In genomic region chr3:156738251-156738650, GRCh38 we compare ENCODE assay signal across 33 cellular contexts.
"Had no signal": no experiment of that assay in that cellular context is flagged by ENCODE, and none has a peak within 500 bp of the region (broad histone marks: within the 10 kb centered on the region; RNA-seq: fewer than 3 reads in every experiment).

No MANE protein-coding gene starts in this region.

- H3K9me3 ChIP-seq: ascending aorta, breast epithelium, gastrocnemius medialis had no signal

- H3K4me3 ChIP-seq: ascending aorta, breast epithelium, cardiac muscle cell, coronary artery, dorsolateral prefrontal cortex, gastrocnemius medialis had no signal

- H3K4me1 ChIP-seq: ascending aorta, breast epithelium, foreskin keratinocyte, gastrocnemius medialis had no signal

- H3K36me3 ChIP-seq: ascending aorta, breast epithelium, cardiac muscle cell, gastrocnemius medialis had no signal

- H3K9me3 Mint-ChIP-seq: activated CD4-positive, alpha-beta T cell treated with anti-CD3 and anti-CD28 coated beads, Interleukin-2, amount 10 ng/mL, durations not matched to agents 24 days and 14 days; activated naive CD4-positive, alpha-beta T cell treated with anti-CD3 and anti-CD28 coated beads, Interleukin-2, amount 10 ng/mL, durations not matched to agents 7 days and 5 days had no signal

- DNase-seq: activated CD4-positive, alpha-beta memory T cell treated with anti-CD3 and anti-CD28 coated beads for 36 hours; activated CD4-positive, alpha-beta T cell treated with anti-CD3 and anti-CD28 coated beads for 36 hours; activated CD4-positive, alpha-beta T cell treated with anti-CD3 and anti-CD28 coated beads, Interleukin-2, amount 10 ng/mL, durations not matched to agents 24 days and 14 days; activated CD4-positive, CD25-positive, alpha-beta regulatory T cell; activated CD4-positive, CD25-positive, alpha-beta regulatory T cell treated with anti-CD3 and anti-CD28 coated beads, Interleukin-2, amount 50 U/mL, for 72 hours; activated CD8-positive, alpha-beta memory T cell treated with anti-CD3 and anti-CD28 coated beads, Interleukin-2, amount 10 ng/mL, durations not matched to agents 7 days and 5 days; activated CD8-positive, alpha-beta memory T cell treated with anti-CD3 and anti-CD28 coated beads, Interleukin-2, amount 50 U/mL, for 4 hours; activated CD8-positive, alpha-beta T cell treated with anti-CD3 and anti-CD28 coated beads, Interleukin-2, amount 10 ng/mL, durations not matched to agents 7 days and 5 days; activated gamma-delta T cell; activated naive CD4-positive, alpha-beta T cell; activated naive CD4-positive, alpha-beta T cell treated with anti-CD3 and anti-CD28 coated beads, Interleukin-2, amount 10 ng/mL, durations not matched to agents 7 days and 5 days; activated naive CD8-positive, alpha-beta T cell treated with anti-CD3 and anti-CD28 coated beads, Interleukin-2, amount 10 ng/mL, durations not matched to agents 7 days and 5 days; activated T-cell treated with anti-CD3 and anti-CD28 coated beads, Interleukin-2, amount 50 U/mL, for 1 hour; activated T-cell treated with anti-CD3 and anti-CD28 coated beads, Interleukin-2, amount 50 U/mL, for 48 hours; central memory CD4-positive, alpha-beta T cell; cerebellar nuclear complex; dorsolateral prefrontal cortex; effector memory CD4-positive, alpha-beta T cell; endodermal cell; foreskin keratinocyte; gastrocnemius medialis; T-helper 1 cell; T-helper 17 cell had no signal

- H3K27me3 Mint-ChIP-seq: activated CD4-positive, alpha-beta memory T cell treated with anti-CD3 and anti-CD28 coated beads for 36 hours; activated CD4-positive, alpha-beta T cell treated with anti-CD3 and anti-CD28 coated beads for 36 hours; activated CD4-positive, alpha-beta T cell treated with anti-CD3 and anti-CD28 coated beads, Interleukin-2, amount 10 ng/mL, durations not matched to agents 24 days and 14 days; activated CD8-positive, alpha-beta memory T cell treated with anti-CD3 and anti-CD28 coated beads, Interleukin-2, amount 10 ng/mL, durations not matched to agents 7 days and 5 days; activated naive CD8-positive, alpha-beta T cell treated with anti-CD3 and anti-CD28 coated beads, Interleukin-2, amount 10 ng/mL, durations not matched to agents 7 days and 5 days; brain; dendritic cell treated with granulocyte-macrophage colony-stimulating factor and Interleukin-4, amounts not matched to agents 40 ng/mL and 50 ng/mL, for 4 days; T-helper 17 cell had no signal

- ATAC-seq: activated CD4-positive, alpha-beta T cell treated with anti-CD3 and anti-CD28 coated beads for 36 hours; activated CD8-positive, alpha-beta memory T cell treated with anti-CD3 and anti-CD28 coated beads, Interleukin-2, amount 10 ng/mL, durations not matched to agents 7 days and 5 days; activated CD8-positive, alpha-beta T cell treated with anti-CD3 and anti-CD28 coated beads, Interleukin-2, amount 10 ng/mL, durations not matched to agents 7 days and 5 days; activated naive CD4-positive, alpha-beta T cell treated with anti-CD3 and anti-CD28 coated beads, Interleukin-2, amount 50 U/mL, for 72 hours; esophagus mucosa; foreskin keratinocyte; gastrocnemius medialis; T-helper 17 cell had no signal

- H3K4me3 Mint-ChIP-seq: activated CD4-positive, alpha-beta memory T cell treated with anti-CD3 and anti-CD28 coated beads for 36 hours; activated CD4-positive, alpha-beta T cell treated with anti-CD3 and anti-CD28 coated beads for 36 hours; activated CD4-positive, alpha-beta T cell treated with anti-CD3 and anti-CD28 coated beads, Interleukin-2, amount 10 ng/mL, durations not matched to agents 24 days and 14 days; activated CD8-positive, alpha-beta memory T cell treated with anti-CD3 and anti-CD28 coated beads, Interleukin-2, amount 10 ng/mL, durations not matched to agents 7 days and 5 days; activated CD8-positive, alpha-beta T cell treated with anti-CD3 and anti-CD28 coated beads, Interleukin-2, amount 10 ng/mL, durations not matched to agents 7 days and 5 days; activated naive CD4-positive, alpha-beta T cell treated with anti-CD3 and anti-CD28 coated beads, Interleukin-2, amount 10 ng/mL, durations not matched to agents 7 days and 5 days; activated naive CD8-positive, alpha-beta T cell treated with anti-CD3 and anti-CD28 coated beads, Interleukin-2, amount 10 ng/mL, durations not matched to agents 7 days and 5 days; activated T-helper 1 cell treated with anti-CD3 and anti-CD28 coated beads, Interleukin-12 subunit alpha, Interleukin-12 subunit beta, Interleukin-2, Interleukin-4 antibody, amounts not matched to agents 30 ng/mL and 10 ng/mL and 1 ng/mL, durations not matched to agents 14 hours and 24 hours and 36 hours; brain; dendritic cell treated with granulocyte-macrophage colony-stimulating factor and Interleukin-4, amounts not matched to agents 40 ng/mL and 50 ng/mL, for 4 days; endodermal cell; T-helper 17 cell; T-helper 2 cell treated with Interferon-gamma antibody and Interleukin-4, amounts not matched to agents 5 μg/mL and 100 μg/mL, for 36 hours had no signal

- H3K4me1 Mint-ChIP-seq: activated CD4-positive, alpha-beta T cell treated with anti-CD3 and anti-CD28 coated beads for 36 hours; activated naive CD4-positive, alpha-beta T cell treated with anti-CD3 and anti-CD28 coated beads, Interleukin-2, amount 10 ng/mL, durations not matched to agents 7 days and 5 days; activated naive CD8-positive, alpha-beta T cell treated with anti-CD3 and anti-CD28 coated beads, Interleukin-2, amount 10 ng/mL, durations not matched to agents 7 days and 5 days; T-helper 17 cell had no signal

- H3K27ac ChIP-seq: ascending aorta, breast epithelium, cardiac muscle cell, coronary artery, dorsolateral prefrontal cortex, foreskin keratinocyte, gastrocnemius medialis had no signal

- H3K36me3 Mint-ChIP-seq: activated CD4-positive, alpha-beta memory T cell treated with anti-CD3 and anti-CD28 coated beads for 36 hours; activated naive CD4-positive, alpha-beta T cell treated with anti-CD3 and anti-CD28 coated beads, Interleukin-2, amount 50 U/mL, for 72 hours; brain had no signal

- H3K27me3 ChIP-seq: ascending aorta, breast epithelium, cardiac muscle cell, dorsolateral prefrontal cortex, foreskin keratinocyte, gastrocnemius medialis had no signal

- H3K27ac Mint-ChIP-seq: activated CD4-positive, alpha-beta memory T cell treated with anti-CD3 and anti-CD28 coated beads for 36 hours; activated CD4-positive, alpha-beta T cell treated with anti-CD3 and anti-CD28 coated beads for 36 hours; activated CD4-positive, alpha-beta T cell treated with anti-CD3 and anti-CD28 coated beads, Interleukin-2, amount 10 ng/mL, durations not matched to agents 24 days and 14 days; activated CD8-positive, alpha-beta memory T cell treated with anti-CD3 and anti-CD28 coated beads, Interleukin-2, amount 10 ng/mL, durations not matched to agents 7 days and 5 days; activated CD8-positive, alpha-beta T cell treated with anti-CD3 and anti-CD28 coated beads, Interleukin-2, amount 10 ng/mL, durations not matched to agents 7 days and 5 days; activated naive CD4-positive, alpha-beta T cell treated with anti-CD3 and anti-CD28 coated beads, Interleukin-2, amount 10 ng/mL, durations not matched to agents 7 days and 5 days; activated naive CD8-positive, alpha-beta T cell treated with anti-CD3 and anti-CD28 coated beads, Interleukin-2, amount 10 ng/mL, durations not matched to agents 7 days and 5 days; activated T-helper 1 cell treated with anti-CD3 and anti-CD28 coated beads, Interleukin-12 subunit alpha, Interleukin-12 subunit beta, Interleukin-2, Interleukin-4 antibody, amounts not matched to agents 30 ng/mL and 10 ng/mL and 1 ng/mL, durations not matched to agents 14 hours and 24 hours and 36 hours; brain; dendritic cell treated with granulocyte-macrophage colony-stimulating factor and Interleukin-4, amounts not matched to agents 40 ng/mL and 50 ng/mL, for 4 days; endodermal cell; T-helper 17 cell; T-helper 2 cell treated with Interferon-gamma antibody and Interleukin-4, amounts not matched to agents 5 μg/mL and 100 μg/mL, for 36 hours had no signal
